In the genomic region with DNA sequence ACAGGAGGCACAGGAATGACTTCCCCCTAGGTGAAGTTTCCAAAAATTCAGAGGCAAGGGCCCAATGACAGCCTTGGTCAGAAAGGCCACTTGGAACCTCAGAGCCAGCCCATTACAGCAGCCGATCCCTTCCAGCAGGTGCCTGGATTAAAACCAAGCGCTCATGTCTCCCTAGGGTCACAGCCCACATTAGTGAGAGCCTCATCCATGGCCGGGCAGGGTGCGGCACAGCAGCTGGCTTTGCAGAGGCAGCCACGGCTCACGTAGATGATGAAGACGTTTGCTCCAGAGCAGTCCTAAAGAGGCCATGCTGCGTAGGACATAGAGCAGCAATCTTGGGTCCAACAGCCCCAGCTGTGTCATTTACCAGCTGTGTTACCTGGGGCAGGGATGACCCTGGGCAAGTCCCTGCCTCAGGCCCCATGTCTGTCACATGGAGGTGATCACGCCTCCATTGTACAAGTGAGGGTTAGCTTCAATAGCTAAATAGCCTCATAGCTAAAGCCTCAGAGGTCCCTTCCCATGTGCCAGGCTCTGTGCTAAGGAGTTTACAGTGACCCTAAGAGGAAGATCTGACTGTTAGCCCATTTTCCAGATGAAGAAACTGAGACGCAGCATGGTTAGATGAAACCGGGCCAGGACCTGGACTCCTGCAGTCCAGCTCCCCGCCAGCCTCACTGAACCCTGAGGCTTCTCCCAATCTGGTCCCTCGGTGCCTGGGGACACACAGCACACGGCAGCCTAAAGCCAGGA, we compare ENCODE assay signal across 2 cellular contexts.
TF ChIP-seq lines count a peak whose summit lies in the region.

No MANE protein-coding gene starts in this region.

TF ChIP-seq in SK-N-SH, 30 proteins besides CTCF, POLR2A, EP300 and RAD21 (continued from another document):
- TF ChIP-seq, protein P1, sequence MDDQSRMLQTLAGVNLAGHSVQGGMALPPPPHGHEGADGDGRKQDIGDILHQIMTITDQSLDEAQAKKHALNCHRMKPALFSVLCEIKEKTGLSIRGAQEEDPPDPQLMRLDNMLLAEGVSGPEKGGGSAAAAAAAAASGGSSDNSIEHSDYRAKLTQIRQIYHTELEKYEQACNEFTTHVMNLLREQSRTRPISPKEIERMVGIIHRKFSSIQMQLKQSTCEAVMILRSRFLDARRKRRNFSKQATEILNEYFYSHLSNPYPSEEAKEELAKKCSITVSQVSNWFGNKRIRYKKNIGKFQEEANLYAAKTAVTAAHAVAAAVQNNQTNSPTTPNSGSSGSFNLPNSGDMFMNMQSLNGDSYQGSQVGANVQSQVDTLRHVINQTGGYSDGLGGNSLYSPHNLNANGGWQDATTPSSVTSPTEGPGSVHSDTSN (IDR thresholded peaks at IDR 0.05), result no peak
- no peak for TF ChIP-seq CHD2 (IDR thresholded peaks at IDR 0.05; ENCODE audit: low read length, partially characterized antibody)

TF ChIP-seq in SK-N-SH treated with all-trans-retinoic acid at 6 μM for 48 hours, 23 proteins besides CTCF, POLR2A, EP300 and RAD21 (continued from another document):
- TF ChIP-seq, protein P2, sequence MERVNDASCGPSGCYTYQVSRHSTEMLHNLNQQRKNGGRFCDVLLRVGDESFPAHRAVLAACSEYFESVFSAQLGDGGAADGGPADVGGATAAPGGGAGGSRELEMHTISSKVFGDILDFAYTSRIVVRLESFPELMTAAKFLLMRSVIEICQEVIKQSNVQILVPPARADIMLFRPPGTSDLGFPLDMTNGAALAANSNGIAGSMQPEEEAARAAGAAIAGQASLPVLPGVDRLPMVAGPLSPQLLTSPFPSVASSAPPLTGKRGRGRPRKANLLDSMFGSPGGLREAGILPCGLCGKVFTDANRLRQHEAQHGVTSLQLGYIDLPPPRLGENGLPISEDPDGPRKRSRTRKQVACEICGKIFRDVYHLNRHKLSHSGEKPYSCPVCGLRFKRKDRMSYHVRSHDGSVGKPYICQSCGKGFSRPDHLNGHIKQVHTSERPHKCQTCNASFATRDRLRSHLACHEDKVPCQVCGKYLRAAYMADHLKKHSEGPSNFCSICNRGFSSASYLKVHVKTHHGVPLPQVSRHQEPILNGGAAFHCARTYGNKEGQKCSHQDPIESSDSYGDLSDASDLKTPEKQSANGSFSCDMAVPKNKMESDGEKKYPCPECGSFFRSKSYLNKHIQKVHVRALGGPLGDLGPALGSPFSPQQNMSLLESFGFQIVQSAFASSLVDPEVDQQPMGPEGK (CRISPR knock-in tag; IDR thresholded peaks at IDR 0.05; ENCODE audit: borderline replicate concordance), result no peak
- TF ChIP-seq ZNF70 (CRISPR knock-in tag; IDR thresholded peaks at IDR 0.05) (no peak), ISL1 (CRISPR knock-in tag; IDR thresholded peaks at IDR 0.05) (no peak), ZNF8 (CRISPR knock-in tag; IDR thresholded peaks at IDR 0.05) (no peak), ESRRG (CRISPR knock-in tag; IDR thresholded peaks at IDR 0.05) (no peak), ZNF565 (CRISPR knock-in tag; conservative IDR thresholded peaks at IDR 0.05; ENCODE audit: low read depth) (no peak), ZC3H10 (CRISPR knock-in tag; IDR thresholded peaks at IDR 0.05) (no peak), GLIS3 (CRISPR knock-in tag; IDR thresholded peaks at IDR 0.05) (no peak), ARNTL (CRISPR knock-in tag; IDR thresholded peaks at IDR 0.05; ENCODE audit: borderline replicate concordance, low read depth) (no peak), CSDC2 (CRISPR knock-in tag; IDR thresholded peaks at IDR 0.05) (no peak), TCF4 (CRISPR knock-in tag; IDR thresholded peaks at IDR 0.05; ENCODE audit: borderline replicate concordance) (no peak), PPARA (CRISPR knock-in tag; IDR thresholded peaks at IDR 0.05; ENCODE audit: borderline replicate concordance) (no peak)
- TF ChIP-seq, protein P3, sequence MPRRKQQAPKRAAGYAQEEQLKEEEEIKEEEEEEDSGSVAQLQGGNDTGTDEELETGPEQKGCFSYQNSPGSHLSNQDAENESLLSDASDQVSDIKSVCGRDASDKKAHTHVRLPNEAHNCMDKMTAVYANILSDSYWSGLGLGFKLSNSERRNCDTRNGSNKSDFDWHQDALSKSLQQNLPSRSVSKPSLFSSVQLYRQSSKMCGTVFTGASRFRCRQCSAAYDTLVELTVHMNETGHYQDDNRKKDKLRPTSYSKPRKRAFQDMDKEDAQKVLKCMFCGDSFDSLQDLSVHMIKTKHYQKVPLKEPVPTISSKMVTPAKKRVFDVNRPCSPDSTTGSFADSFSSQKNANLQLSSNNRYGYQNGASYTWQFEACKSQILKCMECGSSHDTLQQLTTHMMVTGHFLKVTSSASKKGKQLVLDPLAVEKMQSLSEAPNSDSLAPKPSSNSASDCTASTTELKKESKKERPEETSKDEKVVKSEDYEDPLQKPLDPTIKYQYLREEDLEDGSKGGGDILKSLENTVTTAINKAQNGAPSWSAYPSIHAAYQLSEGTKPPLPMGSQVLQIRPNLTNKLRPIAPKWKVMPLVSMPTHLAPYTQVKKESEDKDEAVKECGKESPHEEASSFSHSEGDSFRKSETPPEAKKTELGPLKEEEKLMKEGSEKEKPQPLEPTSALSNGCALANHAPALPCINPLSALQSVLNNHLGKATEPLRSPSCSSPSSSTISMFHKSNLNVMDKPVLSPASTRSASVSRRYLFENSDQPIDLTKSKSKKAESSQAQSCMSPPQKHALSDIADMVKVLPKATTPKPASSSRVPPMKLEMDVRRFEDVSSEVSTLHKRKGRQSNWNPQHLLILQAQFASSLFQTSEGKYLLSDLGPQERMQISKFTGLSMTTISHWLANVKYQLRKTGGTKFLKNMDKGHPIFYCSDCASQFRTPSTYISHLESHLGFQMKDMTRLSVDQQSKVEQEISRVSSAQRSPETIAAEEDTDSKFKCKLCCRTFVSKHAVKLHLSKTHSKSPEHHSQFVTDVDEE (CRISPR knock-in tag; IDR thresholded peaks at IDR 0.05), result no peak
- TF ChIP-seq, protein P4, sequence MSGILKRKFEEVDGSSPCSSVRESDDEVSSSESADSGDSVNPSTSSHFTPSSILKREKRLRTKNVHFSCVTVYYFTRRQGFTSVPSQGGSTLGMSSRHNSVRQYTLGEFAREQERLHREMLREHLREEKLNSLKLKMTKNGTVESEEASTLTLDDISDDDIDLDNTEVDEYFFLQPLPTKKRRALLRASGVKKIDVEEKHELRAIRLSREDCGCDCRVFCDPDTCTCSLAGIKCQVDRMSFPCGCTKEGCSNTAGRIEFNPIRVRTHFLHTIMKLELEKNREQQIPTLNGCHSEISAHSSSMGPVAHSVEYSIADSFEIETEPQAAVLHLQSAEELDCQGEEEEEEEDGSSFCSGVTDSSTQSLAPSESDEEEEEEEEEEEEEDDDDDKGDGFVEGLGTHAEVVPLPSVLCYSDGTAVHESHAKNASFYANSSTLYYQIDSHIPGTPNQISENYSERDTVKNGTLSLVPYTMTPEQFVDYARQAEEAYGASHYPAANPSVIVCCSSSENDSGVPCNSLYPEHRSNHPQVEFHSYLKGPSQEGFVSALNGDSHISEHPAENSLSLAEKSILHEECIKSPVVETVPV (CRISPR knock-in tag; IDR thresholded peaks at IDR 0.05), result no peak
TF ChIP-seq in SK-N-SH treated with all-trans-retinoic acid at 6 μM for 48 hours: peak in this region for 0.
